ENCODE assay signal across 19 cellular contexts in genomic region chr11:13214276-13214865, GRCh38.
DNase-seq lines count a peak whose midpoint lies in the region; ATAC-seq, FAIRE-seq and TF ChIP-seq lines count a peak whose summit lies in the region.
"Had no signal": no experiment of that assay in that cellular context is flagged by ENCODE, and none has a peak within 500 bp of the region (broad histone marks: within the 10 kb centered on the region; RNA-seq: fewer than 3 reads in every experiment).

No MANE protein-coding gene starts in this region.

- peak overlapping the region; percentile 57; the same call in 1 of the 2 replicates for H3K4me3 Mint-ChIP-seq in HFFc6
- no peak overlapping the region for H3K4me3 Mint-ChIP-seq in astrocyte (ENCODE audit: unreplicated experiment)
- H3K4me3 Mint-ChIP-seq: activated naive CD4-positive, alpha-beta T cell treated with anti-CD3 and anti-CD28 coated beads, Interleukin-2, amount 50 U/mL, for 24 hours; activated T-helper 1 cell treated with anti-CD3 and anti-CD28 coated beads, Interleukin-12 subunit alpha, Interleukin-12 subunit beta, Interleukin-2, Interleukin-4 antibody, amounts not matched to agents 30 ng/mL and 10 ng/mL and 1 ng/mL, durations not matched to agents 14 hours and 24 hours and 36 hours; naive B cell; stimulated activated naive CD8-positive, alpha-beta T cell treated with anti-CD3 and anti-CD28 coated beads, Interleukin-15, Interleukin-2, amounts not matched to agents 100 ng/mL and 50 ng/mL, for 24 hours had no signal

- H2BK15ac ChIP-seq in mesenchymal stem cell (ENCODE audit: low read depth, poor library complexity, severe bottlenecking), result no peak overlapping the region

- H3K4ac ChIP-seq in mesenchymal stem cell (ENCODE audit: low read depth in 1 of 2, low read length in 2 of 2), result peak overlapping the region in 1 of 2 experiments; percentile 57

- no peaks in the 10 kb centered on the region for H3K79me2 ChIP-seq in astrocyte (ENCODE audit: insufficient read depth, low read length)
- no peaks in the 10 kb centered on the region for H3K79me2 ChIP-seq in smooth muscle cell (ENCODE audit: low read depth)

- H2BK5ac ChIP-seq in mesenchymal stem cell (ENCODE audit: low read depth, low read length, poor library complexity, severe bottlenecking), result no peak overlapping the region

- H3K14ac ChIP-seq in mesenchymal stem cell (ENCODE audit: low read length in 2 of 2), result no peak overlapping the region

- peaks cover 32% of the 10 kb centered on the region for H3F3A ChIP-seq in smooth muscle cell (ENCODE audit: low read depth)

- H3K4me3 ChIP-seq in astrocyte (ENCODE audit: insufficient read depth, low read depth, low read length) (no peak overlapping the region), mesenchymal stem cell (ENCODE audit: insufficient read depth in 1 of 2, low read depth in 1 of 2, low read length in 2 of 2) (no peak overlapping the region), smooth muscle cell (no peak overlapping the region)
- H3K4me3 ChIP-seq: heart left ventricle, Peyer's patch, right atrium auricular region, SK-N-MC had no signal

- H2AFZ ChIP-seq in astrocyte (ENCODE audit: low read depth, low read length), result peak overlapping the region; percentile 35
- no peak overlapping the region for H2AFZ ChIP-seq in mesenchymal stem cell (ENCODE audit: low read depth, low read length)
- H2AFZ ChIP-seq in smooth muscle cell (ENCODE audit: low read depth), result peak overlapping the region; percentile 30

- H3K27me3 Mint-ChIP-seq in HFFc6 (ENCODE audit: insufficient read depth) (no peaks in the 10 kb centered on the region; the same call in 1 of the 2 replicates), astrocyte (ENCODE audit: low read depth, unreplicated experiment) (no peaks in the 10 kb centered on the region)
- H3K27me3 Mint-ChIP-seq: activated naive CD4-positive, alpha-beta T cell treated with anti-CD3 and anti-CD28 coated beads, Interleukin-2, amount 50 U/mL, for 24 hours; stimulated activated naive CD8-positive, alpha-beta T cell treated with anti-CD3 and anti-CD28 coated beads, Interleukin-15, Interleukin-2, amounts not matched to agents 100 ng/mL and 50 ng/mL, for 24 hours had no signal

- H2BK12ac ChIP-seq in mesenchymal stem cell (ENCODE audit: low read length in 2 of 2), result peak overlapping the region; percentile 2 to 98

- H3K27ac Mint-ChIP-seq in HFFc6 (peak overlapping the region; percentile 100), astrocyte (ENCODE audit: unreplicated experiment) (peak overlapping the region; percentile 97)
- H3K27ac Mint-ChIP-seq: activated naive CD4-positive, alpha-beta T cell treated with anti-CD3 and anti-CD28 coated beads, Interleukin-2, amount 50 U/mL, for 24 hours; activated T-helper 1 cell treated with anti-CD3 and anti-CD28 coated beads, Interleukin-12 subunit alpha, Interleukin-12 subunit beta, Interleukin-2, Interleukin-4 antibody, amounts not matched to agents 30 ng/mL and 10 ng/mL and 1 ng/mL, durations not matched to agents 14 hours and 24 hours and 36 hours; naive B cell; stimulated activated naive CD8-positive, alpha-beta T cell treated with anti-CD3 and anti-CD28 coated beads, Interleukin-15, Interleukin-2, amounts not matched to agents 100 ng/mL and 50 ng/mL, for 24 hours had no signal

- peak overlapping the region; percentile 69 for H2AK5ac ChIP-seq in mesenchymal stem cell (ENCODE audit: low read length, severe bottlenecking)

- 82% methylated on average over 4 of the region's 5 CpGs for WGBS in mesenchymal stem cell
- 35% methylated on average over 5 of the region's 5 CpGs for WGBS in smooth muscle cell (ENCODE audit: low lambda C conversion rate)

- no peaks in the 10 kb centered on the region for H3K9me3 ChIP-seq in astrocyte (ENCODE audit: insufficient read depth, low read depth, low read length)
- H3K9me3 ChIP-seq in mesenchymal stem cell (ENCODE audit: control insufficient read depth, low read length), result no peaks in the 10 kb centered on the region
- H3K9me3 ChIP-seq in smooth muscle cell (replicated peaks; ENCODE audit: low read depth), result no peaks in the 10 kb centered on the region
- H3K9me3 ChIP-seq: Peyer's patch, right atrium auricular region had no signal

- ATAC-seq in HG02970 (IDR thresholded peaks at IDR 0.05; ENCODE audit: low FRiP score, unreplicated experiment) (no peak), GM19023 (IDR thresholded peaks at IDR 0.05; ENCODE audit: unreplicated experiment) (no peak), GM21723 (IDR thresholded peaks at IDR 0.05; ENCODE audit: unreplicated experiment) (no peak)
- ATAC-seq: heart left ventricle had no signal

- H4K20me1 ChIP-seq in astrocyte (ENCODE audit: insufficient read depth, low read length), result no peaks in the 10 kb centered on the region
- H4K20me1 ChIP-seq in smooth muscle cell (ENCODE audit: low read depth), result no peaks in the 10 kb centered on the region

- H3K27me3 ChIP-seq in astrocyte (ENCODE audit: insufficient read depth, low read length), result no peaks in the 10 kb centered on the region
- H3K27me3 ChIP-seq in mesenchymal stem cell (ENCODE audit: control insufficient read depth in 1 of 2, insufficient read depth in 1 of 2, low read length in 2 of 2), result no peaks in the 10 kb centered on the region
- H3K27me3 ChIP-seq in smooth muscle cell (ENCODE audit: low read depth), result no peaks in the 10 kb centered on the region
- H3K27me3 ChIP-seq: heart left ventricle, Peyer's patch, right atrium auricular region had no signal

- H3K36me3 ChIP-seq in astrocyte (ENCODE audit: insufficient read depth, low read length), result no peaks in the 10 kb centered on the region
- no peaks in the 10 kb centered on the region for H3K36me3 ChIP-seq in mesenchymal stem cell (ENCODE audit: control insufficient read depth in 1 of 2, insufficient read depth in 2 of 2, low read depth in 1 of 2, low read length in 2 of 2)
- no peaks in the 10 kb centered on the region for H3K36me3 ChIP-seq in smooth muscle cell (ENCODE audit: low read depth)
- H3K36me3 ChIP-seq: heart left ventricle, Peyer's patch, right atrium auricular region had no signal

- TF ChIP-seq CTCF in HFFc6 (IDR thresholded peaks at IDR 0.05) (no peak), astrocyte (IDR thresholded peaks at IDR 0.05; ENCODE audit: insufficient read depth, low read depth, low read length) (no peak), smooth muscle cell (IDR thresholded peaks at IDR 0.05; ENCODE audit: borderline replicate concordance, insufficient read depth, poor library complexity, severe bottlenecking) (no peak)

- H3K4me1 Mint-ChIP-seq in HFFc6 (ENCODE audit: low read depth) (peaks cover 16% of the 10 kb centered on the region), astrocyte (ENCODE audit: low read depth, unreplicated experiment) (peaks cover 41% of the 10 kb centered on the region)
- H3K4me1 Mint-ChIP-seq: naive B cell had no signal

- DNase-seq in HFFc6, result no peak
- peak; percentile 52 for DNase-seq in astrocyte (ENCODE audit: low read depth)
- no peak for DNase-seq in mesenchymal stem cell
- no peak for DNase-seq in smooth muscle cell (lab: John Stamatoyannopoulos, UW; ENCODE audit: unreplicated experiment)
- no peak for DNase-seq in NCI-H1092 treated with DMSO at 0.1 percent for 48 hours (lab: John Stamatoyannopoulos, UW)
- DNase-seq: heart left ventricle, mesendoderm, naive B cell, NCI-H526, occipital lobe, Peyer's patch had no signal

- H3K79me1 ChIP-seq in mesenchymal stem cell (replicated peaks; ENCODE audit: low read length, poor library complexity, severe bottlenecking), result no peaks in the 10 kb centered on the region

- H3K9me3 Mint-ChIP-seq in HFFc6 (no peaks in the 10 kb centered on the region), astrocyte (ENCODE audit: unreplicated experiment) (no peaks in the 10 kb centered on the region)
- H3K9me3 Mint-ChIP-seq: activated naive CD4-positive, alpha-beta T cell treated with anti-CD3 and anti-CD28 coated beads, Interleukin-2, amount 50 U/mL, for 24 hours; activated T-helper 1 cell treated with anti-CD3 and anti-CD28 coated beads, Interleukin-12 subunit alpha, Interleukin-12 subunit beta, Interleukin-2, Interleukin-4 antibody, amounts not matched to agents 30 ng/mL and 10 ng/mL and 1 ng/mL, durations not matched to agents 14 hours and 24 hours and 36 hours; stimulated activated naive CD8-positive, alpha-beta T cell treated with anti-CD3 and anti-CD28 coated beads, Interleukin-15, Interleukin-2, amounts not matched to agents 100 ng/mL and 50 ng/mL, for 24 hours had no signal

- peak overlapping the region; percentile 72 to 75 for H3K18ac ChIP-seq in mesenchymal stem cell (ENCODE audit: low read depth in 1 of 2, low read length in 2 of 2)

- no peak overlapping the region for H2BK120ac ChIP-seq in mesenchymal stem cell (ENCODE audit: low read depth, low read length)

- no peak overlapping the region for H3K23ac ChIP-seq in mesenchymal stem cell (ENCODE audit: low read length in 2 of 2)

- H3K9ac ChIP-seq in astrocyte (ENCODE audit: low read length) (peak overlapping the region; percentile 21), mesenchymal stem cell (ENCODE audit: low read length) (peak overlapping the region; percentile 90), smooth muscle cell (ENCODE audit: low read depth) (peak overlapping the region; percentile 61)

- H3K4me1 ChIP-seq in astrocyte (ENCODE audit: insufficient read depth, low read length) (peaks cover 37% of the 10 kb centered on the region), mesenchymal stem cell (ENCODE audit: control insufficient read depth, insufficient read depth, low read depth, low read length) (peaks cover 12% of the 10 kb centered on the region), smooth muscle cell (ENCODE audit: low read depth) (peaks cover 38% of the 10 kb centered on the region)
- H3K4me1 ChIP-seq: Peyer's patch had no signal

- H4K91ac ChIP-seq in mesenchymal stem cell (ENCODE audit: low read length), result no peak overlapping the region

- FAIRE-seq in astrocyte (lab: Jason Lieb, UNC), result no peak

- H3K27ac ChIP-seq in astrocyte (ENCODE audit: low read depth, low read length), result peak overlapping the region; percentile 99
- H3K27ac ChIP-seq in mesenchymal stem cell (ENCODE audit: low read length, poor library complexity, severe bottlenecking), result peak overlapping the region; percentile 7
- peak overlapping the region; percentile 100 for H3K27ac ChIP-seq in smooth muscle cell (ENCODE audit: low read depth)
- H3K27ac ChIP-seq: heart left ventricle, Peyer's patch, right atrium auricular region, SK-N-MC had no signal

- peak overlapping the region; percentile 83 for H3K4me2 ChIP-seq in astrocyte (ENCODE audit: low read length)
- no peak overlapping the region for H3K4me2 ChIP-seq in mesenchymal stem cell (ENCODE audit: low read length, poor library complexity, severe bottlenecking)
- H3K4me2 ChIP-seq in smooth muscle cell, result peak overlapping the region; percentile 73

- H3K36me3 Mint-ChIP-seq in HFFc6 (ENCODE audit: low read depth) (peaks cover 10% of the 10 kb centered on the region), astrocyte (ENCODE audit: low read depth, unreplicated experiment) (no peaks in the 10 kb centered on the region)
- H3K36me3 Mint-ChIP-seq: activated naive CD4-positive, alpha-beta T cell treated with anti-CD3 and anti-CD28 coated beads, Interleukin-2, amount 50 U/mL, for 24 hours; naive B cell had no signal

- no peak overlapping the region for H4K8ac ChIP-seq in mesenchymal stem cell (ENCODE audit: low read length)

Comparison
In these comparisons a context has a peak if more than half of its experiments do, and no peak if none do; other contexts are left out.
1. H3K27ac ChIP-seq: peak in every context shown above with its lines; median percentile 100 in smooth muscle cell; 99 in astrocyte; 7 in mesenchymal stem cell.
2. H3K9ac ChIP-seq: peak in every context shown above with its lines; median percentile 90 in mesenchymal stem cell; 61 in smooth muscle cell; 21 in astrocyte.